ENCODE assay signal across 8 cellular contexts in the genomic region with DNA sequence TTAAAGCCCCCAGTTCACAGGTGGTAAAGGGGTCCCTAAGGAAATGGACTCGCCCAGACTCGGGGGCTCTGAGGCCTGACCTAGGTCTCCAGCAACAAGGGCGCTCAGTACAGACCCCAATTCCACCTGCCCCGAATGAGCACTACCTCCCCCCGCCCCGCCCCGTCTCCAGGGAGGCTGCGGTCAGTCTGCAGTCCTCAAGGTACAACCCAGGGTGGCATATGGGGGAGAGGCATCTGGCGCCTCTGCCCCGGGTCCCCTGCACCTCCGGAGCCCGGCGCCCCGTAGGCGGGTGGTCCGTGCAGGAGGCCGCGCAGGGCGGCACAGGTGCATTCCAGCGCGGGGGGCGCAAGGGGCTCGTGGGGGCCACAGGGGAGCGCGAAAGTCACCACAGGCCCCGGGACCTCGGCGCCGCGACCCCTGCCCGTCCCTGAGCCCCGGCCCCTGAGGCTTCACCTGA. TPM values are rescaled to one million over a fixed set of nuclear protein-coding genes. Genes with fewer than 3 reads are reported as not detected.
DNase-seq lines count a peak whose midpoint lies in the region; ATAC-seq, FAIRE-seq and TF ChIP-seq lines count a peak whose summit lies in the region.

No MANE protein-coding gene starts in this region.

- peaks cover 3% of the 10 kb centered on the region for H3K4me1 ChIP-seq in iPS DF 6.9 (ENCODE audit: control insufficient read depth, insufficient read depth, low read length)

- POLR2A ChIA-PET in activated B cell treated with CpG ODN at 0.5 μM for 24 hours (lab: Charles Lee), result interaction anchor here (0.9 kb wide), 1 partner anchor 58 kb away, joined by 3 read pairs; no protein-coding TSS in a partner anchor

- DNase-seq in activated B cell treated with CpG ODN at 0.5 μM for 24 hours, result no peak
- no peak for DNase-seq in iPS DF 6.9 (ENCODE audit: low read depth, low spot score)
- DNase-seq in stimulated activated naive CD8-positive, alpha-beta T cell treated with anti-CD3 and anti-CD28 coated beads, Interleukin-15, amount 100 ng/mL, for 72 hours, result no peak
- no peak for DNase-seq in COLO668 (lab: John Stamatoyannopoulos, UW; ENCODE audit: unreplicated experiment)
- DNase-seq in D721Med (ENCODE audit: insufficient read length, low spot score), result no peak
- no peak for DNase-seq in D341Med (ENCODE audit: low spot score)

- no peaks in the 10 kb centered on the region for H3K9me3 ChIP-seq in iPS DF 6.9 (ENCODE audit: control insufficient read depth, insufficient read depth, low read length)

- TF ChIP-seq CTCF in activated B cell treated with CpG ODN at 0.5 μM for 24 hours (IDR thresholded peaks at IDR 0.05), result no peak
- no peak for TF ChIP-seq CTCF in D721Med (IDR thresholded peaks at IDR 0.05; ENCODE audit: insufficient read depth, missing control alignments)

- H3K4me3 ChIP-seq in iPS DF 6.9 (ENCODE audit: low read length), result peak overlapping the region; percentile 97

- ATAC-seq in GM18498 (IDR thresholded peaks at IDR 0.05; ENCODE audit: unreplicated experiment) (peak; percentile 25), HG02642 (IDR thresholded peaks at IDR 0.05; ENCODE audit: poor library complexity, unreplicated experiment) (peak; percentile 15), activated B cell treated with CpG ODN at 0.5 μM for 24 hours (ENCODE audit: low read depth) (peak; percentile 36)
- ATAC-seq in stimulated activated naive CD8-positive, alpha-beta T cell treated with anti-CD3 and anti-CD28 coated beads, Interleukin-15, amount 100 ng/mL, for 72 hours, result peak; percentile 46

- H3K36me3 Mint-ChIP-seq in activated B cell treated with CpG ODN at 0.5 μM for 24 hours (ENCODE audit: low read depth), result peaks cover 3% of the 10 kb centered on the region

- peaks cover 17% of the 10 kb centered on the region for H3K36me3 ChIP-seq in iPS DF 6.9 (ENCODE audit: control insufficient read depth, insufficient read depth, low read length)

- FAIRE-seq in D721Med (lab: Jason Lieb, UNC), result no peak

- H3K27me3 Mint-ChIP-seq in activated B cell treated with CpG ODN at 0.5 μM for 24 hours, result no peaks in the 10 kb centered on the region
- no peaks in the 10 kb centered on the region for H3K27me3 Mint-ChIP-seq in stimulated activated naive CD8-positive, alpha-beta T cell treated with anti-CD3 and anti-CD28 coated beads, Interleukin-15, amount 100 ng/mL, for 72 hours

- H3K4me1 Mint-ChIP-seq in activated B cell treated with CpG ODN at 0.5 μM for 24 hours, result peaks cover 20% of the 10 kb centered on the region
- H3K4me1 Mint-ChIP-seq in stimulated activated naive CD8-positive, alpha-beta T cell treated with anti-CD3 and anti-CD28 coated beads, Interleukin-15, amount 100 ng/mL, for 72 hours, result peaks cover 55% of the 10 kb centered on the region

- intact Hi-C loops in activated B cell treated with CpG ODN at 0.5 μM for 24 hours (cut with micrococcal nuclease), result no loop called here

- no peak overlapping the region for H3K27ac ChIP-seq in iPS DF 6.9 (ENCODE audit: low read length)

- peak overlapping the region; percentile 67 for H3K4me3 Mint-ChIP-seq in activated B cell treated with CpG ODN at 0.5 μM for 24 hours
- H3K4me3 Mint-ChIP-seq in stimulated activated naive CD8-positive, alpha-beta T cell treated with anti-CD3 and anti-CD28 coated beads, Interleukin-15, amount 100 ng/mL, for 72 hours, result peak overlapping the region; percentile 68 to 72

- CTCF ChIA-PET in activated B cell treated with CpG ODN at 0.5 μM for 24 hours (lab: Charles Lee), result interaction anchor here (0.6 to 1.2 kb wide), 3 partner anchors 69 to 189 kb away, joined by 3 to 5 read pairs (median 3); no protein-coding TSS in a partner anchor

- no peak overlapping the region for H3K27ac Mint-ChIP-seq in activated B cell treated with CpG ODN at 0.5 μM for 24 hours
- H3K27ac Mint-ChIP-seq in stimulated activated naive CD8-positive, alpha-beta T cell treated with anti-CD3 and anti-CD28 coated beads, Interleukin-15, amount 100 ng/mL, for 72 hours, result peak overlapping the region; percentile 57 to 74

- H3K9me3 Mint-ChIP-seq in activated B cell treated with CpG ODN at 0.5 μM for 24 hours, result no peaks in the 10 kb centered on the region
- no peaks in the 10 kb centered on the region for H3K9me3 Mint-ChIP-seq in stimulated activated naive CD8-positive, alpha-beta T cell treated with anti-CD3 and anti-CD28 coated beads, Interleukin-15, amount 100 ng/mL, for 72 hours

- H3K27me3 ChIP-seq in iPS DF 6.9 (ENCODE audit: control insufficient read depth, insufficient read depth, low read length), result no peaks in the 10 kb centered on the region

- no CpG with 5 or more reads among the region's 32 CpGs for WGBS in iPS DF 6.9 (ENCODE audit: insufficient coverage, insufficient read length)

RNA-seq across cellular contexts. Expression of a gene that starts 0.4 kb away (rescaled TPM):
- total RNA-seq in activated B cell treated with CpG ODN at 0.5 μM for 24 hours, result 33.2 and 39.2 TPM in 2 replicates

RNA-seq across cellular contexts. Expression of a gene that starts 13.0 kb away (rescaled TPM):
- not detected in 2 replicates for total RNA-seq in activated B cell treated with CpG ODN at 0.5 μM for 24 hours
